Comparison of ENCODE assay signal across 8 cellular contexts in genomic region chr14:93788557-93789365, GRCh38. TPM values are rescaled to one million over a fixed set of nuclear protein-coding genes. Genes with fewer than 3 reads are reported as not detected.
DNase-seq lines count a peak whose midpoint lies in the region; ATAC-seq and TF ChIP-seq lines count a peak whose summit lies in the region.

No MANE protein-coding gene starts in this region.

- peak; percentile 28 to 68 (median 53) for TF ChIP-seq CTCF in esophagus muscularis mucosa (IDR thresholded peaks at IDR 0.05)

- peak overlapping the region; percentile 8 for H3K9ac ChIP-seq in muscle layer of colon (ENCODE audit: low read length)

- WGBS in esophagus muscularis mucosa, result 0% methylated on average over 17 of the region's 88 CpGs

- ATAC-seq in GM21447 (IDR thresholded peaks at IDR 0.05; ENCODE audit: unreplicated experiment), result no peak
- ATAC-seq in GM18505 (IDR thresholded peaks at IDR 0.05; ENCODE audit: unreplicated experiment), result no peak
- no peak for ATAC-seq in HG03460 (IDR thresholded peaks at IDR 0.05; ENCODE audit: unreplicated experiment)

- intact Hi-C loops in esophagus muscularis mucosa (cut with DNase I), result loop anchor here (1.0 to 5.0 kb wide), 3 partner anchors 46 to 133 kb away; no protein-coding TSS in a partner anchor

- H3K27me3 ChIP-seq in esophagus muscularis mucosa, result peaks cover 0 to 13% (median 0%) of the 10 kb centered on the region in 4 donors
- H3K27me3 ChIP-seq in muscle layer of colon (ENCODE audit: control insufficient read depth in 1 of 2, insufficient read depth in 2 of 2, low read length in 2 of 2), result no peaks in the 10 kb centered on the region

- no peaks in the 10 kb centered on the region for H3K9me3 ChIP-seq in esophagus muscularis mucosa
- H3K9me3 ChIP-seq in muscle layer of colon (ENCODE audit: low read length), result no peaks in the 10 kb centered on the region

- no peak for TF ChIP-seq EP300 in esophagus muscularis mucosa (IDR thresholded peaks at IDR 0.05)

- TF ChIP-seq POLR2A in esophagus muscularis mucosa (IDR thresholded peaks at IDR 0.05; ENCODE audit: low read depth) (peak; percentile 46), GM18505 (IDR thresholded peaks at IDR 0.05; ENCODE audit: borderline replicate concordance, extremely low read depth, insufficient read depth, insufficient read length) (no peak), erythroblast (IDR thresholded peaks at IDR 0.05; ENCODE audit: low read length) (no peak)

- H3K4me1 ChIP-seq in esophagus muscularis mucosa (peaks cover 11 to 76% (median 66%) of the 10 kb centered on the region in 4 donors), muscle layer of colon (ENCODE audit: insufficient read depth, low read length) (peaks cover 51% of the 10 kb centered on the region)

- peak; percentile 57 for DNase-seq in DMS79 (lab: John Stamatoyannopoulos, UW)
- DNase-seq in NCI-H345 treated with DMSO at 0.1 percent for 48 hours (lab: John Stamatoyannopoulos, UW; ENCODE audit: unreplicated experiment), result peak; percentile 29
- no peak for DNase-seq in esophagus muscularis mucosa (ENCODE audit: extremely low spot score)
- no peak for DNase-seq in erythroblast (lab: John Stamatoyannopoulos, UW)

- H3K27ac ChIP-seq in esophagus muscularis mucosa (replicated peaks in 1 of 4), result peak overlapping the region; percentile 91 to 94 (median 94)
- H3K27ac ChIP-seq in muscle layer of colon (ENCODE audit: low read depth, low read length), result peak overlapping the region; percentile 77

- H3K4me3 ChIP-seq in esophagus muscularis mucosa, result peak overlapping the region; percentile 68 to 84 (median 78)
- peak overlapping the region; percentile 60 to 75 for H3K4me3 ChIP-seq in muscle layer of colon (ENCODE audit: low read depth in 1 of 2, low read length in 2 of 2)

- H3K36me3 ChIP-seq in esophagus muscularis mucosa, result no peaks in the 10 kb centered on the region
- H3K36me3 ChIP-seq in muscle layer of colon (ENCODE audit: insufficient read depth, low read length), result no peaks in the 10 kb centered on the region

RNA-seq across cellular contexts. Expression of gene PRIMA1, which starts 0.5 kb away (rescaled TPM):
- 10 to 100 TPM; 18.7 to 30.9 (median 21.8) TPM for total RNA-seq in esophagus muscularis mucosa

Comparison
In these comparisons a context has a peak if more than half of its experiments do, and no peak if none do; other contexts are left out.
1. DNase-seq: peak in DMS79 (single experiment) and NCI-H345 treated with DMSO at 0.1 percent for 48 hours (single experiment); none in esophagus muscularis mucosa (single experiment) and erythroblast (0 of 2).